ENCODE assay signal across 2 cellular contexts in the genomic region with DNA sequence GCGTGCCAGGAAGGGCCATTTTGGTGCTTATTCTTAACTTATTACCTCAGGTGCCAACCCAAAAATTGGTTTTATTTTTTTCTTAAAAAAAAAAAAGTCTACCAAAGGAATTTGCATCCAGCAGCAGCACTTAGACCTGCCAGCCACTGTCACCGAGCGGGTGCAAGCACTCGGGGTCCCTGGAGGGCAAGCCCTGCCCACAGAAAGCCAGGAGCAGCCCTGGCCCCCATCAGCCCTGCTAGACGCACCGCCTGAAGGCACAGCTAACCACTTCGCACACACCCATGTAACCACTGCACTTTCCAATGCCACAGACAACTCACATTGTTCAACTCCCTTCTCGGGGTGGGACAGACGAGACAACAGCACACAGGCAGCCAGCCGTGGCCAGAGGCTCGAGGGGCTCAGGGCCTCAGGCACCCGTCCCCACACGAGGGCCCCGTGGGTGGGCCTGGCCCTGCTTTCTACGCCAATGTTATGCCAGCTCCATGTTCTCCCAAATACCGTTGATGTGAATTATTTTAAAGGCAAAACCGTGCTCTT.
TF ChIP-seq lines count a peak whose summit lies in the region.

No MANE protein-coding gene starts in this region.

TF ChIP-seq in GM12891, 5 proteins besides CTCF, POLR2A, EP300 and RAD21 (continued from another document):
- TF ChIP-seq TAF1 (IDR thresholded peaks at IDR 0.05; ENCODE audit: low read depth, low read length) = no peak
- TF ChIP-seq PAX5 (IDR thresholded peaks at IDR 0.05; ENCODE audit: insufficient read depth, low read length, severe bottlenecking) = no peak
- no peak for TF ChIP-seq SPI1 (IDR thresholded peaks at IDR 0.05; ENCODE audit: low read depth, low read length)

TF ChIP-seq in GM12878, 131 proteins besides CTCF, POLR2A, EP300 and RAD21 (continued from another document):
- no peak for TF ChIP-seq BMI1 (IDR thresholded peaks at IDR 0.05; ENCODE audit: borderline replicate concordance)
- TF ChIP-seq ZNF207 (IDR thresholded peaks at IDR 0.05; ENCODE audit: borderline replicate concordance) = no peak
- no peak for TF ChIP-seq EGR1 (IDR thresholded peaks at IDR 0.05; ENCODE audit: borderline replicate concordance in 1 of 2, low read depth in 2 of 2, low read length in 2 of 2)
- TF ChIP-seq PKNOX1 (IDR thresholded peaks at IDR 0.05) = no peak
- TF ChIP-seq MTA2 (IDR thresholded peaks at IDR 0.05; ENCODE audit: low read depth) = no peak
- TF ChIP-seq NFYA (IDR thresholded peaks at IDR 0.05; ENCODE audit: borderline replicate concordance, low read depth, low read length) = no peak
- no peak for TF ChIP-seq BACH1 (IDR thresholded peaks at IDR 0.05; ENCODE audit: borderline replicate concordance)
- no peak for TF ChIP-seq NR2F1 (conservative IDR thresholded peaks at IDR 0.05)
- TF ChIP-seq SUZ12 (IDR thresholded peaks at IDR 0.05; ENCODE audit: unreplicated experiment) = no peak
- TF ChIP-seq, protein P1, sequence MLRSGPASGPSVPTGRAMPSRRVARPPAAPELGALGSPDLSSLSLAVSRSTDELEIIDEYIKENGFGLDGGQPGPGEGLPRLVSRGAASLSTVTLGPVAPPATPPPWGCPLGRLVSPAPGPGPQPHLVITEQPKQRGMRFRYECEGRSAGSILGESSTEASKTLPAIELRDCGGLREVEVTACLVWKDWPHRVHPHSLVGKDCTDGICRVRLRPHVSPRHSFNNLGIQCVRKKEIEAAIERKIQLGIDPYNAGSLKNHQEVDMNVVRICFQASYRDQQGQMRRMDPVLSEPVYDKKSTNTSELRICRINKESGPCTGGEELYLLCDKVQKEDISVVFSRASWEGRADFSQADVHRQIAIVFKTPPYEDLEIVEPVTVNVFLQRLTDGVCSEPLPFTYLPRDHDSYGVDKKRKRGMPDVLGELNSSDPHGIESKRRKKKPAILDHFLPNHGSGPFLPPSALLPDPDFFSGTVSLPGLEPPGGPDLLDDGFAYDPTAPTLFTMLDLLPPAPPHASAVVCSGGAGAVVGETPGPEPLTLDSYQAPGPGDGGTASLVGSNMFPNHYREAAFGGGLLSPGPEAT (IDR thresholded peaks at IDR 0.05; ENCODE audit: low read depth) = no peak
TF ChIP-seq in GM12878: peak in this region for 0.
